In genomic region chr19:42159942-42160341, GRCh38 we compare ENCODE assay signal across 28 cellular contexts.
"Had no signal": no experiment of that assay in that cellular context is flagged by ENCODE, and none has a peak within 500 bp of the region (broad histone marks: within the 10 kb centered on the region; RNA-seq: fewer than 3 reads in every experiment).

No MANE protein-coding gene starts in this region.

- H3K27ac ChIP-seq: colonic mucosa, esophagus muscularis mucosa, foreskin keratinocyte, gastroesophageal sphincter, heart right ventricle, lower lobe of right lung, neural progenitor cell, ovary, psoas muscle, sigmoid colon, thoracic aorta, tibial nerve, upper lobe of left lung had no signal

- H3K27me3 Mint-ChIP-seq: stimulated activated naive CD8-positive, alpha-beta T cell treated with anti-CD3 and anti-CD28 coated beads, Interleukin-15, Interleukin-2, amounts not matched to agents 100 ng/mL and 50 ng/mL, for 24 hours had no signal

- H3K4me3 Mint-ChIP-seq: dendritic cell treated with granulocyte-macrophage colony-stimulating factor and Interleukin-4, amounts not matched to agents 40 ng/mL and 50 ng/mL, for 4 days; neural progenitor cell; stimulated activated naive B cell treated with anti-CD40 and anti-IgM and Interleukin-4, amounts not matched to agents 10 μg/mL and 1 μg/mL and 100 μg/mL, for 72 hours; stimulated activated naive CD8-positive, alpha-beta T cell treated with anti-CD3 and anti-CD28 coated beads, Interleukin-15, Interleukin-2, amounts not matched to agents 100 ng/mL and 50 ng/mL, for 24 hours had no signal

- H3K27me3 ChIP-seq: colonic mucosa, ovary, upper lobe of left lung had no signal

- H3K4me3 ChIP-seq: colonic mucosa, esophagus muscularis mucosa, gastroesophageal sphincter, heart right ventricle, lower lobe of right lung, neural progenitor cell, ovary, psoas muscle, sigmoid colon, thoracic aorta, tibial nerve, upper lobe of left lung had no signal

- H3K27ac Mint-ChIP-seq: dendritic cell treated with granulocyte-macrophage colony-stimulating factor and Interleukin-4, amounts not matched to agents 40 ng/mL and 50 ng/mL, for 4 days; neural progenitor cell; stimulated activated naive B cell treated with anti-CD40 and anti-IgM and Interleukin-4, amounts not matched to agents 10 μg/mL and 1 μg/mL and 100 μg/mL, for 72 hours; stimulated activated naive CD8-positive, alpha-beta T cell treated with anti-CD3 and anti-CD28 coated beads, Interleukin-15, Interleukin-2, amounts not matched to agents 100 ng/mL and 50 ng/mL, for 24 hours had no signal

- H3K9me3 ChIP-seq: colonic mucosa, esophagus muscularis mucosa, gastroesophageal sphincter, heart right ventricle, lower lobe of right lung, ovary, psoas muscle, sigmoid colon, thoracic aorta, tibial nerve, upper lobe of left lung had no signal

- H3K9ac ChIP-seq: neural progenitor cell had no signal

- H3K4me2 ChIP-seq: neural progenitor cell had no signal

- DNase-seq: colonic mucosa; effector CD8-positive, alpha-beta T cell; foreskin keratinocyte; heart right ventricle; hippocampal formation; islet precursor cell; kidney glomerular epithelial cell; left colon; left ventricle myocardium superior; lower lobe of right lung; nucleus accumbens; ovary; psoas muscle; right cardiac atrium; sigmoid colon; stimulated activated CD4-positive, alpha-beta T cell treated with anti-CD3 and anti-CD28 coated beads, Interleukin-4, amount 100 ng/mL, for 4 hours; stimulated activated naive B cell treated with anti-CD40 and anti-IgM and Interleukin-4, amounts not matched to agents 10 μg/mL and 1 μg/mL and 100 μg/mL, for 72 hours; upper lobe of left lung had no signal

- H3K36me3 ChIP-seq: colonic mucosa, esophagus muscularis mucosa, gastroesophageal sphincter, heart right ventricle, lower lobe of right lung, neural progenitor cell, ovary, sigmoid colon, thoracic aorta, tibial nerve, upper lobe of left lung had no signal

- FAIRE-seq: endothelial cell of umbilical vein, urothelium cell line had no signal

- H3K4me1 ChIP-seq: colonic mucosa, esophagus muscularis mucosa, foreskin keratinocyte, gastroesophageal sphincter, heart right ventricle, lower lobe of right lung, psoas muscle, sigmoid colon, tibial nerve, upper lobe of left lung had no signal

- ATAC-seq: foreskin keratinocyte; gastroesophageal sphincter; heart right ventricle; left colon; left ventricle myocardium superior; lower lobe of right lung; naive thymus-derived CD8-positive, alpha-beta T cell; psoas muscle; right cardiac atrium; stimulated activated naive B cell treated with anti-CD40 and anti-IgM and Interleukin-4, amounts not matched to agents 10 μg/mL and 1 μg/mL and 100 μg/mL, for 72 hours had no signal

- H2AFZ ChIP-seq: neural progenitor cell had no signal

- H3K36me3 Mint-ChIP-seq: neural progenitor cell; stimulated activated naive B cell treated with anti-CD40 and anti-IgM and Interleukin-4, amounts not matched to agents 10 μg/mL and 1 μg/mL and 100 μg/mL, for 72 hours had no signal

- H3K9me3 Mint-ChIP-seq: dendritic cell treated with granulocyte-macrophage colony-stimulating factor and Interleukin-4, amounts not matched to agents 40 ng/mL and 50 ng/mL, for 4 days; naive thymus-derived CD8-positive, alpha-beta T cell; neural progenitor cell; stimulated activated naive B cell treated with anti-CD40 and anti-IgM and Interleukin-4, amounts not matched to agents 10 μg/mL and 1 μg/mL and 100 μg/mL, for 72 hours; stimulated activated naive CD8-positive, alpha-beta T cell treated with anti-CD3 and anti-CD28 coated beads, Interleukin-15, Interleukin-2, amounts not matched to agents 100 ng/mL and 50 ng/mL, for 24 hours had no signal
